In the genomic region with DNA sequence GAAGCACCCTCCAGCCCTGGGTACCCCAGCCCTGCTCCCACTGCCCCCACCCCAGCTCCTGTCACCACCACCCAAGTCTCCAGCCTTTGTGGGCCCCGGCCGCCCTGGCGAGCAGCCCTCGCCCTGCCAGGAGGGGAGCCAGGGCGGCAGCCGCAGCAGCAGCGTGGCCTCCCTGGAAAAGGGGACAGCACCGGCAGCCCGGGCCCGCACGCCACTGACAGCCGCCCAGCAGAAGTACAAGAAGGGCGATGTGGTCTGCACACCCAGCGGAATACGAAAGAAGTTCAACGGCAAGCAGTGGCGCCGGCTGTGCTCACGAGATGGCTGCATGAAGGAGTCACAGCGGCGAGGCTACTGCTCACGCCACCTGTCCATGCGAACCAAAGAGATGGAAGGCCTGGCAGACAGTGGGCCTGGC, we compare ENCODE assay signal across 18 cellular contexts. TPM values are rescaled to one million over a fixed set of nuclear protein-coding genes. Genes with fewer than 3 reads are reported as not detected.
DNase-seq lines count a peak whose midpoint lies in the region; ATAC-seq, FAIRE-seq and TF ChIP-seq lines count a peak whose summit lies in the region.
"Had no signal": no experiment of that assay in that cellular context is flagged by ENCODE, and none has a peak within 500 bp of the region (broad histone marks: within the 10 kb centered on the region; RNA-seq: fewer than 3 reads in every experiment).

No MANE protein-coding gene starts in this region.

- H3K27me3 Mint-ChIP-seq in type B pancreatic cell = no peaks in the 10 kb centered on the region

- H3K4me3 ChIP-seq in heart right ventricle (no peak overlapping the region), RWPE2 (ENCODE audit: severe bottlenecking) (no peak overlapping the region), kidney (ENCODE audit: low read length in 2 of 2) (no peak overlapping the region)

- FAIRE-seq in kidney (lab: Jason Lieb, UNC) = no peak
- FAIRE-seq: RCC 7860 had no signal

- intact Hi-C loops in Right ventricle myocardium inferior (cut with DNase I) = no loop called here
- intact Hi-C loops in heart right ventricle (cut with DNase I) = no loop called here
- intact Hi-C loops in kidney (cut with DNase I) = no loop called here

- H3K27ac Mint-ChIP-seq in type B pancreatic cell = no peak overlapping the region
- H3K27ac Mint-ChIP-seq: HFFc6 had no signal

- H3K4me1 ChIP-seq in heart right ventricle (peaks cover 41 to 67% (median 61%) of the 10 kb centered on the region in 9 donors), RWPE2 (ENCODE audit: insufficient read depth, poor library complexity, severe bottlenecking) (peaks cover 23% of the 10 kb centered on the region), kidney (ENCODE audit: control insufficient read depth in 1 of 2, insufficient read depth in 1 of 2, low read depth in 1 of 2, low read length in 2 of 2) (peaks cover 18 to 25% of the 10 kb centered on the region in 2 donors)

- H3K4me3 Mint-ChIP-seq in type B pancreatic cell = no peak overlapping the region
- H3K4me3 Mint-ChIP-seq: HFFc6 had no signal

- no peak for ATAC-seq in Right ventricle myocardium inferior
- ATAC-seq in heart right ventricle = no peak
- no peak for ATAC-seq in RWPE2 (ENCODE audit: low read depth)
- no peak for ATAC-seq in GM21528 (IDR thresholded peaks at IDR 0.05; ENCODE audit: low FRiP score, unreplicated experiment)

- H3K9me3 ChIP-seq in heart right ventricle = no peaks in the 10 kb centered on the region
- no peaks in the 10 kb centered on the region for H3K9me3 ChIP-seq in RWPE2 (ENCODE audit: severe bottlenecking)
- no peaks in the 10 kb centered on the region for H3K9me3 ChIP-seq in kidney (ENCODE audit: control insufficient read depth in 1 of 2, low read length in 2 of 2)

- peaks cover 3% of the 10 kb centered on the region for H3K36me3 Mint-ChIP-seq in type B pancreatic cell

- H3K9ac ChIP-seq in kidney (ENCODE audit: low read length in 2 of 2) = no peak overlapping the region

- H3K36me3 ChIP-seq in heart right ventricle = peaks cover 0 to 54% (median 27%) of the 10 kb centered on the region in 9 donors
- peaks cover 33% of the 10 kb centered on the region for H3K36me3 ChIP-seq in RWPE2 (ENCODE audit: low read depth)
- peaks cover 6 to 17% of the 10 kb centered on the region in 2 donors for H3K36me3 ChIP-seq in kidney (ENCODE audit: control insufficient read depth in 1 of 2, insufficient read depth in 2 of 2, low read length in 2 of 2)

- WGBS in heart right ventricle, 2 donors = 97 to 98% methylated on average over 23 of the region's 23 CpGs

- H3K27ac ChIP-seq in heart right ventricle = no peak overlapping the region
- no peak overlapping the region for H3K27ac ChIP-seq in RWPE2 (ENCODE audit: poor library complexity, severe bottlenecking)
- no peak overlapping the region for H3K27ac ChIP-seq in kidney (ENCODE audit: low read depth in 2 of 2, low read length in 2 of 2)

- peak; percentile 54 for DNase-seq in Right ventricle myocardium inferior (ENCODE audit: missing footprints)
- DNase-seq in heart right ventricle = no peak
- DNase-seq in RWPE2 (ENCODE audit: low spot score) = peak; percentile 58
- peak; percentile 77 for DNase-seq in kidney
- peak; percentile 63 for DNase-seq in type B pancreatic cell (ENCODE audit: extremely low spot score, unreplicated experiment)
- no peak for DNase-seq in ecto neural progenitor cell (ENCODE audit: low spot score)
- DNase-seq: AML-193, DMS79, H7, HFFc6, KG1, NCI-H1105 treated with DMSO at 0.1 percent for 48 hours, NCI-H1694, NCI-H2081 treated with DMSO at 0.1 percent for 48 hours, NCI-H510A, NCI-H774 had no signal

- no peak for TF ChIP-seq CTCF in heart right ventricle (IDR thresholded peaks at IDR 0.05)
- no peak for TF ChIP-seq CTCF in RWPE2 (IDR thresholded peaks at IDR 0.05; ENCODE audit: poor library complexity, severe bottlenecking)
- TF ChIP-seq CTCF in kidney (IDR thresholded peaks at IDR 0.05; ENCODE audit: borderline replicate concordance, extremely low read depth, insufficient read depth) = no peak
- no peak for TF ChIP-seq CTCF in type B pancreatic cell (conservative IDR thresholded peaks at IDR 0.05)

- H3K4me1 Mint-ChIP-seq in type B pancreatic cell (ENCODE audit: unreplicated experiment) = peaks cover 28% of the 10 kb centered on the region

- H3K9me3 Mint-ChIP-seq in type B pancreatic cell = no peaks in the 10 kb centered on the region
- H3K9me3 Mint-ChIP-seq: HFFc6 had no signal

- H3K27me3 ChIP-seq in heart right ventricle (no peaks in the 10 kb centered on the region), RWPE2 (ENCODE audit: insufficient read depth, poor library complexity, severe bottlenecking) (no peaks in the 10 kb centered on the region)

RNA-seq across cellular contexts. Expression of a gene that starts 3.9 kb away (rescaled TPM):
- 34.6 TPM for total RNA-seq in Right ventricle myocardium inferior
- 10 to 100 TPM; 27.9 to 42.0 (median 32.0) TPM for total RNA-seq in heart right ventricle
- 10 to 100 TPM; 17.6 to 39.8 TPM for polyA plus RNA-seq in heart right ventricle
- total RNA-seq in kidney = 90.9 TPM
- 18.8 TPM for polyA plus RNA-seq in kidney (ENCODE audit: insufficient read depth, low read depth, low replicate concordance)
- total RNA-seq in type B pancreatic cell (ENCODE audit: low replicate concordance) = 44.8 and 70.3 TPM in 2 replicates

RNA-seq across cellular contexts. Expression of a gene that starts 18.1 kb away (rescaled TPM):
- total RNA-seq in Right ventricle myocardium inferior (44.4 TPM), heart right ventricle (10 to 100 TPM; 29.8 to 40.2 (median 32.9) TPM), kidney (61.2 TPM), type B pancreatic cell (ENCODE audit: low replicate concordance) (54.9 and 78.9 TPM in 2 replicates)
- polyA plus RNA-seq in heart right ventricle (10 to 100 TPM; 31.8 to 49.0 TPM), kidney (ENCODE audit: insufficient read depth, low read depth, low replicate concordance) (31.1 TPM)

RNA-seq across cellular contexts. Expression of a gene that starts 28.9 kb away (rescaled TPM):
- 0.51 TPM for total RNA-seq in Right ventricle myocardium inferior
- under 1 TPM in 4 of 10 donors, not detected in 6; 0.16 to 0.21 (median 0.19) TPM for total RNA-seq in heart right ventricle
- under 1 TPM in 1 of 2 donors, not detected in 1; 0.16 TPM for polyA plus RNA-seq in heart right ventricle
- total RNA-seq in kidney = 0.47 TPM
- polyA plus RNA-seq in kidney (ENCODE audit: insufficient read depth, low read depth, low replicate concordance) = 0.71 TPM
- total RNA-seq in type B pancreatic cell (ENCODE audit: low replicate concordance) = 2.2 and 2.4 TPM in 2 replicates

RNA-seq across cellular contexts. Expression of a gene that starts 29.4 kb away (rescaled TPM):
- total RNA-seq in Right ventricle myocardium inferior (3.7 TPM), heart right ventricle (1 to 10 TPM; 1.2 to 5.9 (median 2.6) TPM), kidney (22.0 TPM), type B pancreatic cell (ENCODE audit: low replicate concordance) (50.3 and 97.4 TPM in 2 replicates)
- polyA plus RNA-seq in heart right ventricle (10 to 100 TPM in 1 of 2 donors, 1 to 10 TPM in 1; 5.0 to 10.4 TPM), kidney (ENCODE audit: insufficient read depth, low read depth, low replicate concordance) (38.3 TPM)

RNA-seq across cellular contexts. Expression of a gene that starts 30.6 kb away (rescaled TPM):
- total RNA-seq in Right ventricle myocardium inferior = 36.3 TPM
- 10 to 100 TPM; 31.9 to 46.1 (median 36.4) TPM for total RNA-seq in heart right ventricle
- polyA plus RNA-seq in heart right ventricle = 10 to 100 TPM; 31.2 to 51.0 TPM
- total RNA-seq in kidney = 39.2 TPM
- 57.3 TPM for polyA plus RNA-seq in kidney (ENCODE audit: insufficient read depth, low read depth, low replicate concordance)
- 43.5 and 49.1 TPM in 2 replicates for total RNA-seq in type B pancreatic cell (ENCODE audit: low replicate concordance)

Comparison
In these comparisons a context has a peak if more than half of its experiments do, and no peak if none do; other contexts are left out.
1. DNase-seq: peak in Right ventricle myocardium inferior (single experiment), RWPE2 (single experiment), kidney (single experiment) and type B pancreatic cell (single experiment); none in heart right ventricle (0 of 2) and ecto neural progenitor cell (single experiment).